ENCODE assay signal across 26 cellular contexts in genomic region chr3:126360714-126361060, GRCh38. TPM values are rescaled to one million over a fixed set of nuclear protein-coding genes. Genes with fewer than 3 reads are reported as not detected.
DNase-seq lines count a peak whose midpoint lies in the region; ATAC-seq, FAIRE-seq and TF ChIP-seq lines count a peak whose summit lies in the region.
"Had no signal": no experiment of that assay in that cellular context is flagged by ENCODE, and none has a peak within 500 bp of the region (broad histone marks: within the 10 kb centered on the region; RNA-seq: fewer than 3 reads in every experiment).

No MANE protein-coding gene starts in this region.

- ATAC-seq in right cardiac atrium, result no peak
- ATAC-seq in left lobe of liver, result no peak
- ATAC-seq: GM23338 had no signal

- no peak overlapping the region for H3K4me3 ChIP-seq in right cardiac atrium (ENCODE audit: low read length)
- H3K4me3 ChIP-seq: BLaER1, GM23338, HAP-1, MG63, PC-9 had no signal

- no peaks in the 10 kb centered on the region for H3K27me3 ChIP-seq in right cardiac atrium (ENCODE audit: control insufficient read depth, insufficient read depth)

- intact Hi-C loops in cardiac septum (cut with DNase I), result no loop called here
- intact Hi-C loops in right cardiac atrium (cut with DNase I), result no loop called here
- intact Hi-C loops in posterior vena cava (cut with DNase I), result no loop called here

- 72% methylated on average over 3 of the region's 3 CpGs for WGBS in right cardiac atrium

- FAIRE-seq in GM12892 (lab: Jason Lieb, UNC), result no peak
- FAIRE-seq: D721Med, HTR-8/SVneo had no signal

- TF ChIP-seq POLR2A in GM12892 (IDR thresholded peaks at IDR 0.05; ENCODE audit: low read depth, low read length), result no peak

- DNase-seq in cardiac septum (ENCODE audit: low spot score) (peak; percentile 51), right cardiac atrium (no peak), left lobe of liver (ENCODE audit: low spot score) (peak; percentile 41), posterior vena cava (ENCODE audit: low spot score) (peak; percentile 62), GM12892 (ENCODE audit: insufficient read length) (no peak), cerebellar cortex (ENCODE audit: low spot score) (no peak), caudate nucleus (lab: John Stamatoyannopoulos, UW) (no peak)
- DNase-seq: CD4-positive, alpha-beta T cell; HFFc6; KBM-7; MG63; NCI-H1105 treated with DMSO at 0.1 percent for 48 hours; NCI-H2029 treated with DMSO at 0.1 percent for 48 hours; NCI-H446 treated with DMSO at 0.1 percent for 48 hours; NCI-H526; NCI-H82; NK-92 treated with Interleukin-12 subunit alpha and Interleukin-12 subunit beta, amount 100 ng/mL, for 24 hours; PC-9; SHP77 treated with DMSO at 0.1 percent for 48 hours had no signal

- no peaks in the 10 kb centered on the region for H3K9me3 ChIP-seq in right cardiac atrium (ENCODE audit: control insufficient read depth, low read length)
- H3K9me3 ChIP-seq: BLaER1, HAP-1, MG63 had no signal

- H3K4me1 ChIP-seq in right cardiac atrium (ENCODE audit: control insufficient read depth, insufficient read depth, low read length), result peaks cover 2% of the 10 kb centered on the region

- H3K27ac ChIP-seq in right cardiac atrium (ENCODE audit: low read length), result no peak overlapping the region
- no peak overlapping the region for H3K27ac ChIP-seq in caudate nucleus (ENCODE audit: low read depth, low read length)
- H3K27ac ChIP-seq: BLaER1, PC-9 had no signal

RNA-seq across cellular contexts. Expression of gene KLF15, which starts 3.5 kb away (rescaled TPM):
- 11.5 TPM for total RNA-seq in cardiac septum
- total RNA-seq in right cardiac atrium, result 10 to 100 TPM; 24.0 to 38.4 (median 31.1) TPM
- polyA plus RNA-seq in right cardiac atrium, result 36.2 TPM
- 105 TPM for total RNA-seq in left lobe of liver
- 10 to 100 TPM; 10.6 to 15.5 TPM for total RNA-seq in posterior vena cava
- polyA plus RNA-seq in GM12892 (2012; ENCODE audit: missing spikeins), result not detected

RNA-seq across cellular contexts. Expression of gene CFAP100, which starts 34.0 kb away (rescaled TPM):
- total RNA-seq in cardiac septum (not detected), right cardiac atrium (not detected), left lobe of liver (not detected), posterior vena cava (not detected)
- not detected for polyA plus RNA-seq in right cardiac atrium
- not detected for polyA plus RNA-seq in GM12892 (2012; ENCODE audit: missing spikeins)
- total RNA-seq: A172; CD4-positive, alpha-beta T cell; HFFc6; PC-9; RPMI7951 had no signal
- polyA plus RNA-seq: GM23338 had no signal

Comparison
In these comparisons a context has a peak if more than half of its experiments do, and no peak if none do; other contexts are left out.
1. DNase-seq: peak in cardiac septum (single experiment), left lobe of liver (single experiment) and posterior vena cava (single experiment); none in right cardiac atrium (0 of 3), GM12892 (single experiment), cerebellar cortex (single experiment) and caudate nucleus (0 of 61).